In the genomic region with DNA sequence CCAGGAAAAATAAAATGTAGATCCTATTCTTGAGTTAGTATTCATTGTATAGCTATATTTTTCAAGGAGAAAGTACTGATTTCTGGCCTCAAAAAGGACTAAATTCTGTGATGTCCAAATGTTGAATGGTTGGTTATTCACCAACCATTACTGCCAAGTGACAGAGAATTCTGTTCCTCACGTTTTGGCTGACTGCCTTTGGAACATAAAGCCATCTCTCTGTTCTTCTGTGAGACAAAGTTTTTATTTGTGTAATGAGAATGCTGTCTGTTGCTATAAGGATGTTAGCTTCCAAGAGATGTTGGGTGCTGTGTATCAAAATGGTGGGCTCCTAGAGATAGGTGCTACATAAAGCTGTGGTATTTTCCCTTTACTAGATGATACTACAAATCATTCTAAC, we compare ENCODE assay signal across 30 cellular contexts. TPM values are rescaled to one million over a fixed set of nuclear protein-coding genes. Genes with fewer than 3 reads are reported as not detected.
DNase-seq lines count a peak whose midpoint lies in the region; ATAC-seq and TF ChIP-seq lines count a peak whose summit lies in the region.
"Had no signal": no experiment of that assay in that cellular context is flagged by ENCODE, and none has a peak within 500 bp of the region (broad histone marks: within the 10 kb centered on the region; RNA-seq: fewer than 3 reads in every experiment).

No MANE protein-coding gene starts in this region.

- no peaks in the 10 kb centered on the region for H3K27me3 Mint-ChIP-seq in activated T-cell treated with anti-CD3 and anti-CD28 coated beads, Interleukin-2, amount 50 U/mL, for 24 hours
- H3K27me3 Mint-ChIP-seq in CD8-positive, alpha-beta T cell (ENCODE audit: low read depth), result no peaks in the 10 kb centered on the region
- H3K27me3 Mint-ChIP-seq: activated naive CD4-positive, alpha-beta T cell treated with anti-CD3 and anti-CD28 coated beads, Interleukin-2, amount 50 U/mL, for 24 hours; effector memory CD8-positive, alpha-beta T cell; naive thymus-derived CD4-positive, alpha-beta T cell had no signal

- no peak for ATAC-seq in CD8-positive, alpha-beta T cell
- ATAC-seq in GM21447 (IDR thresholded peaks at IDR 0.05; ENCODE audit: unreplicated experiment), result no peak
- ATAC-seq: effector memory CD8-positive, alpha-beta T cell; naive thymus-derived CD4-positive, alpha-beta T cell; upper lobe of right lung had no signal

- H3K36me3 ChIP-seq in CD8-positive, alpha-beta T cell (ENCODE audit: insufficient read depth, low read length), result peaks cover 47% of the 10 kb centered on the region
- H3K36me3 ChIP-seq in effector memory CD4-positive, alpha-beta T cell (ENCODE audit: control insufficient read depth, insufficient read depth, low read length), result peaks cover 61% of the 10 kb centered on the region

- no peaks in the 10 kb centered on the region for H3K9me3 ChIP-seq in CD8-positive, alpha-beta T cell (ENCODE audit: low read length)
- H3K9me3 ChIP-seq in effector memory CD4-positive, alpha-beta T cell (ENCODE audit: control insufficient read depth, low read length), result no peaks in the 10 kb centered on the region
- H3K9me3 ChIP-seq: ascending aorta, colonic mucosa, left ventricle myocardium inferior, MG63, Peyer's patch, upper lobe of right lung had no signal

- H3K9me3 Mint-ChIP-seq in activated T-cell treated with anti-CD3 and anti-CD28 coated beads, Interleukin-2, amount 50 U/mL, for 24 hours, result no peaks in the 10 kb centered on the region
- H3K9me3 Mint-ChIP-seq in CD8-positive, alpha-beta T cell, result no peaks in the 10 kb centered on the region
- H3K9me3 Mint-ChIP-seq: activated naive CD4-positive, alpha-beta T cell treated with anti-CD3 and anti-CD28 coated beads, Interleukin-2, amount 50 U/mL, for 24 hours; CD8-positive, alpha-beta memory T cell; effector memory CD8-positive, alpha-beta T cell; naive thymus-derived CD4-positive, alpha-beta T cell; T-helper 2 cell treated with Interferon-gamma antibody and Interleukin-4, amounts not matched to agents 5 μg/mL and 100 μg/mL, for 36 hours had no signal

- no peak overlapping the region for H3K4me3 Mint-ChIP-seq in activated T-cell treated with anti-CD3 and anti-CD28 coated beads, Interleukin-2, amount 50 U/mL, for 24 hours
- H3K4me3 Mint-ChIP-seq in CD8-positive, alpha-beta T cell, result no peak overlapping the region
- H3K4me3 Mint-ChIP-seq: activated naive CD4-positive, alpha-beta T cell treated with anti-CD3 and anti-CD28 coated beads, Interleukin-2, amount 50 U/mL, for 24 hours; CD8-positive, alpha-beta memory T cell; effector memory CD8-positive, alpha-beta T cell; naive thymus-derived CD4-positive, alpha-beta T cell; T-helper 2 cell treated with Interferon-gamma antibody and Interleukin-4, amounts not matched to agents 5 μg/mL and 100 μg/mL, for 36 hours had no signal

- H3K4me1 ChIP-seq in CD8-positive, alpha-beta T cell (ENCODE audit: insufficient read depth, low read length), result no peaks in the 10 kb centered on the region
- no peaks in the 10 kb centered on the region for H3K4me1 ChIP-seq in effector memory CD4-positive, alpha-beta T cell (ENCODE audit: control insufficient read depth, insufficient read depth, low read length, poor library complexity, severe bottlenecking)
- H3K4me1 ChIP-seq: ascending aorta, colonic mucosa, left ventricle myocardium inferior, Peyer's patch, upper lobe of right lung had no signal

- CTCF ChIA-PET in CD8-positive, alpha-beta T cell (lab: Charles Lee), result interaction anchor here (0.8 to 2.1 kb wide), 2 partner anchors 10 to 167 kb away, joined by 5 to 7 read pairs; partner anchors contain the start of gene ZNF410

- POLR2A ChIA-PET in CD8-positive, alpha-beta T cell (lab: Charles Lee), result interaction anchor here (1.9 kb wide), 1 partner anchor 9 kb away, joined by 4 read pairs; the partner anchor contains the start of gene ZNF410

- no peaks in the 10 kb centered on the region for H3K27me3 ChIP-seq in CD8-positive, alpha-beta T cell (ENCODE audit: insufficient read depth, low read length)
- no peaks in the 10 kb centered on the region for H3K27me3 ChIP-seq in effector memory CD4-positive, alpha-beta T cell (replicated peaks; ENCODE audit: control insufficient read depth, insufficient read depth, low read length, poor library complexity, severe bottlenecking)
- H3K27me3 ChIP-seq: ascending aorta, colonic mucosa, MG63, Peyer's patch, upper lobe of right lung had no signal

- no peak overlapping the region for H3K27ac ChIP-seq in CD8-positive, alpha-beta T cell (ENCODE audit: low read depth, low read length)
- peak overlapping the region; percentile 25 for H3K27ac ChIP-seq in cingulate gyrus (ENCODE audit: low read depth, low read length)
- H3K27ac ChIP-seq in effector memory CD4-positive, alpha-beta T cell (ENCODE audit: insufficient read depth, low read length, poor library complexity, severe bottlenecking), result no peak overlapping the region
- H3K27ac ChIP-seq: colonic mucosa, left ventricle myocardium inferior, Peyer's patch, upper lobe of right lung had no signal

- no peak for TF ChIP-seq CTCF in CD8-positive, alpha-beta T cell (IDR thresholded peaks at IDR 0.05)

- peak overlapping the region; percentile 82 for H3K27ac Mint-ChIP-seq in activated T-cell treated with anti-CD3 and anti-CD28 coated beads, Interleukin-2, amount 50 U/mL, for 24 hours
- H3K27ac Mint-ChIP-seq in CD8-positive, alpha-beta T cell, result peak overlapping the region; percentile 3
- H3K27ac Mint-ChIP-seq: T-helper 2 cell treated with Interferon-gamma antibody and Interleukin-4, amounts not matched to agents 5 μg/mL and 100 μg/mL, for 36 hours had no signal

- H3K4me3 ChIP-seq in CD8-positive, alpha-beta T cell (ENCODE audit: low read depth, low read length), result no peak overlapping the region
- H3K4me3 ChIP-seq in effector memory CD4-positive, alpha-beta T cell (ENCODE audit: insufficient read depth, low read depth, low read length, poor library complexity, severe bottlenecking), result no peak overlapping the region
- H3K4me3 ChIP-seq: ascending aorta, colonic mucosa, left ventricle myocardium inferior, MG63, Peyer's patch, upper lobe of right lung had no signal

- H3K36me3 Mint-ChIP-seq in activated T-cell treated with anti-CD3 and anti-CD28 coated beads, Interleukin-2, amount 50 U/mL, for 24 hours (ENCODE audit: low read depth), result peaks cover 90% of the 10 kb centered on the region
- H3K36me3 Mint-ChIP-seq in CD8-positive, alpha-beta T cell, result peaks cover 75% of the 10 kb centered on the region

- H3K4me1 Mint-ChIP-seq in activated T-cell treated with anti-CD3 and anti-CD28 coated beads, Interleukin-2, amount 50 U/mL, for 24 hours (ENCODE audit: low read depth), result peaks cover 26% of the 10 kb centered on the region
- H3K4me1 Mint-ChIP-seq in CD8-positive, alpha-beta T cell (ENCODE audit: low read depth), result peaks cover 7% of the 10 kb centered on the region

- intact Hi-C loops in CD8-positive, alpha-beta T cell (cut with DNase I, micrococcal nuclease), result no loop called here

- DNase-seq in activated T-cell treated with anti-CD3 and anti-CD28 coated beads, Interleukin-2, amount 50 U/mL, for 24 hours, result no peak
- DNase-seq in activated T-cell treated with anti-CD3 and anti-CD28 coated beads for 4 hours (no peak), pons (ENCODE audit: low spot score) (peak; percentile 58), ecto neural progenitor cell (ENCODE audit: low spot score) (no peak)
- DNase-seq in CD8-positive, alpha-beta T cell, result no peak
- DNase-seq in effector memory CD4-positive, alpha-beta T cell, result no peak
- DNase-seq: activated CD4-positive, alpha-beta T cell treated with anti-CD3 and anti-CD28 coated beads for 1 hour; CD8-positive, alpha-beta memory T cell; colonic mucosa; effector memory CD8-positive, alpha-beta T cell; erythroblast; islet precursor cell; KG1; left ventricle myocardium inferior; MG63; naive thymus-derived CD4-positive, alpha-beta T cell; NCI-H1105; NCI-H187; NCI-H446 treated with DMSO at 0.1 percent for 48 hours; NCI-H774; Peyer's patch; SHP77 treated with DMSO at 0.1 percent for 48 hours; stimulated activated CD4-positive, alpha-beta T cell treated with anti-CD3 and anti-CD28 coated beads, Interleukin-15, amount 100 ng/mL, for 24 hours; stimulated activated CD4-positive, alpha-beta T cell treated with anti-CD3 and anti-CD28 coated beads, Interleukin-4, amount 100 ng/mL, for 4 hours; upper lobe of right lung had no signal

RNA-seq across cellular contexts. Expression of gene ZNF410, which starts 9.3 kb away (rescaled TPM):
- total RNA-seq in CD8-positive, alpha-beta T cell, result 10 to 100 TPM; 86.6 to 89.2 TPM

RNA-seq across cellular contexts. Expression of gene PTGR2, which starts 44.3 kb away (rescaled TPM):
- 1 to 10 TPM; 1.2 to 1.4 TPM for total RNA-seq in CD8-positive, alpha-beta T cell

RNA-seq across cellular contexts. Expression of gene FAM161B, which starts 54.0 kb away (rescaled TPM):
- total RNA-seq in CD8-positive, alpha-beta T cell, result 1 to 10 TPM; 1.9 to 3.2 TPM

RNA-seq across cellular contexts. Expression of gene COQ6, which starts 54.2 kb away (rescaled TPM):
- 10 to 100 TPM; 33.9 to 44.4 TPM for total RNA-seq in CD8-positive, alpha-beta T cell
